1 cellular context compared by ENCODE assay signal in the genomic region with DNA sequence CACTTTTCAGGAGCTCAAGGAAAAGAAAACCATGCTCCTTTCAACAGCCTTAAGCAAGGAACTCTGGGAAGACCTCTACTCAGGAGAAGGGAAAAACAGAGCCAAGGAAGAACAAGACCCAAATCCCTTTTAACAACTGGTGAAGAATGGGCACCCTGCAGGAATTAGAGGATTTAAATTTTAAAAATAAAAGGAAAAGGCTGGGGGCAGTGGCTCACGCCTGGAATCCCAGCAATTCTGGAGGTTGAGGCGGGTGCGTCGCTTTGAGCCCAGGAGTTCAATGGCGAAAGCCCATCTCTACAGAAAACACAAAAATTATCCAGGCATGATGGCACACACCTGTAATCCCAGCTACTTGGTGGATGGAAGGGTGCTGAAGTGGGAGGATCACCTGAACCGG.
TF ChIP-seq lines count a peak whose summit lies in the region.

No MANE protein-coding gene starts in this region.

TF ChIP-seq in GM23338, 12 proteins besides CTCF, POLR2A, EP300 and RAD21 (continued from another document):
- TF ChIP-seq REST (IDR thresholded peaks at IDR 0.05; ENCODE audit: unreplicated experiment) (no peak), ZNF331 (CRISPR knock-in tag; IDR thresholded peaks at IDR 0.05; ENCODE audit: low read depth) (no peak), CREB1 (CRISPR knock-in tag; IDR thresholded peaks at IDR 0.05; ENCODE audit: low read depth) (no peak)
